14 cellular contexts compared by ENCODE assay signal in genomic region chr1:201295861-201296260, GRCh38. TPM values are rescaled to one million over a fixed set of nuclear protein-coding genes. Genes with fewer than 3 reads are reported as not detected.
DNase-seq lines count a peak whose midpoint lies in the region; ATAC-seq, FAIRE-seq and TF ChIP-seq lines count a peak whose summit lies in the region.
"Had no signal": no experiment of that assay in that cellular context is flagged by ENCODE, and none has a peak within 500 bp of the region (broad histone marks: within the 10 kb centered on the region; RNA-seq: fewer than 3 reads in every experiment).

No MANE protein-coding gene starts in this region.

- no peak overlapping the region for H3K27ac ChIP-seq in right lobe of liver
- H3K27ac ChIP-seq: hepatocyte, spleen had no signal

- ATAC-seq in right lobe of liver: no peak
- ATAC-seq: activated T-helper 17 cell treated with anti-CD3 and anti-CD28 coated beads, Interleukin-2, amount 50 U/mL, for 72 hours; GM23338 had no signal

- no peak for TF ChIP-seq CTCF in AG04449 (IDR thresholded peaks at IDR 0.05; ENCODE audit: insufficient read depth, low read length, missing control alignments)
- TF ChIP-seq CTCF in bronchial epithelial cell (IDR thresholded peaks at IDR 0.05; ENCODE audit: insufficient read depth, low read length, severe bottlenecking): no peak
- TF ChIP-seq CTCF in right lobe of liver (IDR thresholded peaks at IDR 0.05): no peak

- H3K36me3 ChIP-seq in bronchial epithelial cell (ENCODE audit: control insufficient read depth, insufficient read depth, low read length) (peaks cover 48% of the 10 kb centered on the region), right lobe of liver (no peaks in the 10 kb centered on the region)
- H3K36me3 ChIP-seq: spleen had no signal

- intact Hi-C loops in right lobe of liver (cut with DNase I): no loop called here

- POLR2A ChIA-PET in AG04449 (lab: Yijun Ruan, JAX): no interaction called here

- TF ChIP-seq POLR2A in right lobe of liver (IDR thresholded peaks at IDR 0.05): no peak

- FAIRE-seq in HTR-8/SVneo (lab: Jason Lieb, UNC): peak; percentile 73
- FAIRE-seq in bronchial epithelial cell (lab: Jason Lieb, UNC): peak; percentile 93

- no peaks in the 10 kb centered on the region for H3K9me3 ChIP-seq in right lobe of liver
- H3K9me3 ChIP-seq: spleen had no signal

- H3K4me1 ChIP-seq in right lobe of liver: no peaks in the 10 kb centered on the region
- H3K4me1 ChIP-seq: spleen had no signal

- CTCF ChIA-PET in AG04449 (lab: Yijun Ruan, JAX): interaction anchor here (1.3 to 1.8 kb wide), 3 partner anchors 66 to 81 kb away, joined by 3 to 7 read pairs (median 3); no protein-coding TSS in a partner anchor

- H3K27me3 ChIP-seq in bronchial epithelial cell (ENCODE audit: control insufficient read depth, insufficient read depth, low read length) (no peaks in the 10 kb centered on the region), right lobe of liver (no peaks in the 10 kb centered on the region)
- H3K27me3 ChIP-seq: hepatocyte had no signal

- WGBS in right lobe of liver (ENCODE audit: insufficient coverage, low coverage, low lambda C conversion rate, missing lambda C conversion rate): 42% methylated on average over 3 of the region's 3 CpGs

- DNase-seq in AG04449 (ENCODE audit: low read depth, low spot score) (peak; percentile 42), HTR-8/SVneo (ENCODE audit: insufficient read length, low spot score) (peak; percentile 73), bronchial epithelial cell (ENCODE audit: low read depth) (peak; percentile 99), myocyte (ENCODE audit: low read depth) (peak; percentile 72), NCI-H748 (lab: John Stamatoyannopoulos, UW; ENCODE audit: unreplicated experiment) (no peak), globus pallidus (ENCODE audit: low spot score) (no peak), DMS79 (lab: John Stamatoyannopoulos, UW) (no peak), right lobe of liver (no peak)
- DNase-seq: NCI-H345, spleen had no signal

- H3K4me3 ChIP-seq in AG04449 (ENCODE audit: low read depth, low read length): no peak overlapping the region
- H3K4me3 ChIP-seq in bronchial epithelial cell (ENCODE audit: low read depth, low read length): no peak overlapping the region
- no peak overlapping the region for H3K4me3 ChIP-seq in right lobe of liver
- H3K4me3 ChIP-seq: GM23338, hepatocyte, spleen had no signal

RNA-seq across cellular contexts. Expression of gene PKP1, which starts 12.6 kb away (rescaled TPM):
- total RNA-seq in bronchial epithelial cell: 117 and 337 TPM in 2 replicates
- 0.05 and 0.13 TPM in 2 replicates for total RNA-seq in myocyte
- polyA plus RNA-seq in myocyte (2012): 1.0 TPM
- not detected for total RNA-seq in right lobe of liver
- total RNA-seq: activated T-helper 17 cell treated with anti-CD3 and anti-CD28 coated beads, Interleukin-2, amount 50 U/mL, for 72 hours; SK-MEL-5; spleen had no signal

Comparison
In these comparisons a context has a peak if more than half of its experiments do, and no peak if none do; other contexts are left out.
1. DNase-seq: peak in AG04449 (single experiment), HTR-8/SVneo (single experiment), bronchial epithelial cell (single experiment) and myocyte (single experiment); none in NCI-H748 (single experiment), globus pallidus (single experiment), DMS79 (single experiment) and right lobe of liver (0 of 3).
2. RNA of gene PKP1, which starts 12.6 kb away (total RNA-seq): 117 to 337 TPM in bronchial epithelial cell; 0.05 to 0.13 TPM in myocyte and not detected in right lobe of liver; every median in the first group is over 100 times any median in the second.